In the genomic region with DNA sequence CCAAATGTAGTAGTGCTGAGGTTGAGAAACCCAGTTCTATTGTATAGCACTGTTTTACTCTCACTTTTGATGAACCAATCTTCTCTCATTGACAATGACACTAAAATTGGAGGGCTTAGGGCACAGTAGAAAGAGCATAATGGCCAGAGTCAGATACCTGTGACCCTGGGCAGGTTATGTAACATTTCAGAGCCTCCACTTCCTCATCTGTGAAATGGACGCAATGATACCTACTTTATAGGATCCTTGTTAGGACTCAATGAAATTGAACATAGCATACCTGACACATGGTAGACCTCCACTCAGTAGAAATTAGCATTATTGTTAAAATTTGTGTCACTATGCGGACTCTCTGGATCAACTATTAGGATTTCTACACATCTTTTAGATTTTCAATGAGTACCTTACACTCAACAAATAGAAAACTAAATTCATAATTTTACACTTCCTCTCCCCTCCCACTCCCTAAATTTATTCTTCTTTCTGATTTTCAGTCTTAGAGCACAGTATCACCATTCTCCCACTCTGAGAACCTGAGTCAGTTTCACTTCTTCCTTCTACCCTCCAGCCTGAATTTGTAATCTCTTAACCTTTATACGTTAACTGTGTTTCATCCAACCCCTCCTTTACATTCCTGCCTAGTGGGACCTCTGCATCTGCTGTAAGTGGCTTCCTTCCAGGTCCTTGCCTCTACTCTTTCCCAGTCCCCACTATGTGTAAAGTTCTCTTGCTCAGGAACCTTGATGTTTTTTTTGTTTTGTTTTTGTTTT, we compare ENCODE assay signal across 9 cellular contexts.
DNase-seq lines count a peak whose midpoint lies in the region; ATAC-seq and TF ChIP-seq lines count a peak whose summit lies in the region.
"Had no signal": no experiment of that assay in that cellular context is flagged by ENCODE, and none has a peak within 500 bp of the region (broad histone marks: within the 10 kb centered on the region; RNA-seq: fewer than 3 reads in every experiment).

No MANE protein-coding gene starts in this region.

- ATAC-seq in GM19351 (IDR thresholded peaks at IDR 0.05; ENCODE audit: unreplicated experiment): peak; percentile 83
- ATAC-seq in HG03095 (IDR thresholded peaks at IDR 0.05; ENCODE audit: unreplicated experiment): peak; percentile 77
- peak; percentile 34 to 35 for ATAC-seq in activated T-cell treated with anti-CD3 and anti-CD28 coated beads, Interleukin-2, amount 50 U/mL, for 72 hours (replicated peaks in 1 of 2)
- no peak for ATAC-seq in upper lobe of left lung (ENCODE audit: low FRiP score in 2 of 2)

- WGBS in upper lobe of left lung, 2 donors: 82 to 93% methylated on average over 3 of the region's 3 CpGs

- H3K36me3 Mint-ChIP-seq in activated T-cell treated with anti-CD3 and anti-CD28 coated beads, Interleukin-2, amount 50 U/mL, for 72 hours (ENCODE audit: insufficient read depth in 2 of 2): peaks cover 2 to 10% of the 10 kb centered on the region in 2 donors

- H3K9me3 Mint-ChIP-seq in activated T-cell treated with anti-CD3 and anti-CD28 coated beads, Interleukin-2, amount 50 U/mL, for 72 hours: no peaks in the 10 kb centered on the region

- no peak for TF ChIP-seq POLR2A in upper lobe of left lung (IDR thresholded peaks at IDR 0.05)

- POLR2A ChIA-PET in GM10248 (lab: Yijun Ruan, JAX): no interaction called here

- peak overlapping the region; percentile 81 to 89 for H3K4me3 Mint-ChIP-seq in activated T-cell treated with anti-CD3 and anti-CD28 coated beads, Interleukin-2, amount 50 U/mL, for 72 hours

- H3K27me3 ChIP-seq in upper lobe of left lung: no peaks in the 10 kb centered on the region

- TF ChIP-seq EP300 in upper lobe of left lung (IDR thresholded peaks at IDR 0.05): no peak

- no peak for TF ChIP-seq CTCF in GM10248 (IDR thresholded peaks at IDR 0.05; ENCODE audit: control extremely low read depth, extremely low read depth, low read depth, missing control alignments)
- TF ChIP-seq CTCF in upper lobe of left lung (IDR thresholded peaks at IDR 0.05): no peak

- CTCF ChIA-PET in GM10248 (lab: Yijun Ruan, JAX): interaction anchor here (1.2 to 1.3 kb wide), 2 partner anchors 10 to 11 kb away, joined by 3 to 8 read pairs; no protein-coding TSS in a partner anchor

- DNase-seq in GM10248 (ENCODE audit: extremely low spot score) (peak; percentile 68), anterior cingulate cortex (lab: John Stamatoyannopoulos, UW) (no peak), UCSD-AML1 (lab: John Stamatoyannopoulos, UW; ENCODE audit: unreplicated experiment) (no peak), upper lobe of left lung (no peak), AG20443 (ENCODE audit: low spot score) (no peak)
- no peak for DNase-seq in activated T-cell treated with anti-CD3 and anti-CD28 coated beads, Interleukin-2, amount 50 U/mL, for 72 hours
- DNase-seq: head of caudate nucleus had no signal

- H3K9me3 ChIP-seq in upper lobe of left lung: no peaks in the 10 kb centered on the region

- peaks cover 7 to 29% (median 19%) of the 10 kb centered on the region in 4 donors for H3K4me1 ChIP-seq in upper lobe of left lung

- peak overlapping the region; percentile 81 for H3K27ac Mint-ChIP-seq in activated T-cell treated with anti-CD3 and anti-CD28 coated beads, Interleukin-2, amount 50 U/mL, for 72 hours

- peaks cover 68% of the 10 kb centered on the region for H3K4me1 Mint-ChIP-seq in activated T-cell treated with anti-CD3 and anti-CD28 coated beads, Interleukin-2, amount 50 U/mL, for 72 hours (ENCODE audit: low read depth)

- peaks cover 0 to 5% (median 0%) of the 10 kb centered on the region in 4 donors for H3K36me3 ChIP-seq in upper lobe of left lung

- H3K27ac ChIP-seq in upper lobe of left lung: no peak overlapping the region

- no peaks in the 10 kb centered on the region for H3K27me3 Mint-ChIP-seq in activated T-cell treated with anti-CD3 and anti-CD28 coated beads, Interleukin-2, amount 50 U/mL, for 72 hours (ENCODE audit: low read depth)

- H3K4me3 ChIP-seq in upper lobe of left lung: no peak overlapping the region

Comparison
In these comparisons a context has a peak if more than half of its experiments do, and no peak if none do; other contexts are left out.
1. ATAC-seq: peak in GM19351 (single experiment), HG03095 (single experiment) and activated T-cell treated with anti-CD3 and anti-CD28 coated beads, Interleukin-2, amount 50 U/mL, for 72 hours (2 of 2); none in upper lobe of left lung (0 of 2).